9 cellular contexts compared by ENCODE assay signal in genomic region chr7:87144173-87144657, GRCh38. TPM values are rescaled to one million over a fixed set of nuclear protein-coding genes. Genes with fewer than 3 reads are reported as not detected.
DNase-seq lines count a peak whose midpoint lies in the region; ATAC-seq, FAIRE-seq and TF ChIP-seq lines count a peak whose summit lies in the region.
"Had no signal": no experiment of that assay in that cellular context is flagged by ENCODE, and none has a peak within 500 bp of the region (broad histone marks: within the 10 kb centered on the region; RNA-seq: fewer than 3 reads in every experiment).

No MANE protein-coding gene starts in this region.

- no peaks in the 10 kb centered on the region for H3K27me3 ChIP-seq in esophagus squamous epithelium

- no peaks in the 10 kb centered on the region; the same call in 1 of the 2 replicates for H3K36me3 ChIP-seq in OCI-LY7 (ENCODE audit: insufficient read depth, low read length)
- H3K36me3 ChIP-seq in esophagus squamous epithelium, result no peaks in the 10 kb centered on the region

- ATAC-seq in GM18499 (IDR thresholded peaks at IDR 0.05; ENCODE audit: insufficient read depth, unreplicated experiment), result peak; percentile 96
- ATAC-seq in GM19463 (IDR thresholded peaks at IDR 0.05; ENCODE audit: unreplicated experiment), result peak; percentile 95
- peak; percentile 89 for ATAC-seq in HG03045 (IDR thresholded peaks at IDR 0.05; ENCODE audit: unreplicated experiment)

- POLR2A ChIA-PET in OCI-LY7 (lab: Charles Lee), result interaction anchor here (0.6 to 1.2 kb wide), 3 partner anchors 8 to 882 kb away, joined by 3 to 6 read pairs (median 4); partner anchors contain the start of gene DMTF1

- FAIRE-seq in urothelium cell line (lab: Jason Lieb, UNC), result no peak

- intact Hi-C loops in OCI-LY7 (cut with micrococcal nuclease; ENCODE audit: unreplicated experiment) (loop anchor here (2.0 kb wide), 1 partner anchor 85 kb away; the partner anchor contains the start of gene ELAPOR2), posterior vena cava (cut with DNase I) (loop anchor here in 1 of 2 donors (10.0 kb wide), 1 partner anchor 199 kb away; no protein-coding TSS in a partner anchor), esophagus squamous epithelium (cut with DNase I) (no loop called here)

- no peak for TF ChIP-seq POLR2A in esophagus squamous epithelium (IDR thresholded peaks at IDR 0.05)

- peaks cover 8% of the 10 kb centered on the region; the same call in 1 of the 2 replicates for H3K9me3 ChIP-seq in OCI-LY7 (ENCODE audit: low read length)
- H3K9me3 ChIP-seq in esophagus squamous epithelium, result no peaks in the 10 kb centered on the region

- no TSS peak for BruUV-seq in OCI-LY7 (replicated peaks; lab: Mats Ljungman, UMichigan)

- peaks cover 24% of the 10 kb centered on the region for H3K4me1 ChIP-seq in OCI-LY7 (ENCODE audit: insufficient read depth, low read length, poor library complexity, severe bottlenecking)
- H3K4me1 ChIP-seq in esophagus squamous epithelium, result no peaks in the 10 kb centered on the region

- H4K20me1 ChIP-seq in OCI-LY7 (ENCODE audit: insufficient read depth, low read length), result no peaks in the 10 kb centered on the region

- CTCF ChIA-PET in OCI-LY7 (lab: Charles Lee; ENCODE audit: unreplicated experiment), result interaction anchor here (0.6 kb wide), 1 partner anchor 11 kb away, joined by 3 read pairs; no protein-coding TSS in a partner anchor

- H3K79me2 ChIP-seq in OCI-LY7 (ENCODE audit: insufficient read depth, low read depth, low read length), result no peaks in the 10 kb centered on the region

- DNase-seq in OCI-LY7 (ENCODE audit: low spot score), result peak; percentile 84
- DNase-seq in posterior vena cava (ENCODE audit: low spot score), result no peak
- no peak for DNase-seq in urothelium cell line (ENCODE audit: low spot score)
- DNase-seq in stimulated activated CD4-positive, alpha-beta T cell treated with anti-CD3 and anti-CD28 coated beads, Interleukin-15, amount 100 ng/mL, for 24 hours, result no peak
- no peak for DNase-seq in esophagus squamous epithelium (lab: John Stamatoyannopoulos, UW)
- DNase-seq: activated gamma-delta T cell treated with Interleukin-2 at 50 U/mL for 16 hours had no signal

- TF ChIP-seq CTCF in OCI-LY7 (conservative IDR thresholded peaks at IDR 0.05; ENCODE audit: low read length) (no peak), esophagus squamous epithelium (IDR thresholded peaks at IDR 0.05) (no peak)

- H3K4me3 ChIP-seq in OCI-LY7 (ENCODE audit: low read depth, low read length, poor library complexity, severe bottlenecking) (peak overlapping the region; percentile 26), esophagus squamous epithelium (no peak overlapping the region)

- H3K9me2 ChIP-seq in OCI-LY7 (ENCODE audit: insufficient read depth, low read length), result no peaks in the 10 kb centered on the region

- H3K27ac ChIP-seq in OCI-LY7 (ENCODE audit: low read depth, low read length, poor library complexity, severe bottlenecking), result peak overlapping the region; percentile 65
- H3K27ac ChIP-seq in esophagus squamous epithelium, result no peak overlapping the region

- peak overlapping the region; percentile 83 for H2AFZ ChIP-seq in OCI-LY7 (ENCODE audit: low read length)

- WGBS in esophagus squamous epithelium, 2 donors, result 59 to 60% methylated on average over 2 of the region's 2 CpGs

- H3K4me2 ChIP-seq in OCI-LY7 (ENCODE audit: low read length), result peak overlapping the region; percentile 66

RNA-seq across cellular contexts. Expression of gene DMTF1, which starts 8.0 kb away (rescaled TPM):
- total RNA-seq in OCI-LY7 (2014; rRNA removed; shearing (Covaris generic)), result 111 and 123 TPM in 2 replicates
- total RNA-seq in OCI-LY7 (2022) (188 and 197 TPM in 2 replicates), posterior vena cava (10 to 100 TPM; 57.7 to 63.6 TPM), esophagus squamous epithelium (10 to 100 TPM; 16.5 to 75.2 (median 34.5) TPM)
